Comparison of ENCODE assay signal across 40 cellular contexts in genomic region chrX:115341421-115341820, GRCh38. TPM values are rescaled to one million over a fixed set of nuclear protein-coding genes. Genes with fewer than 3 reads are reported as not detected.
"Had no signal": no experiment of that assay in that cellular context is flagged by ENCODE, and none has a peak within 500 bp of the region (broad histone marks: within the 10 kb centered on the region; RNA-seq: fewer than 3 reads in every experiment).

No MANE protein-coding gene starts in this region.

- ATAC-seq: activated CD4-positive, CD25-positive, alpha-beta regulatory T cell treated with anti-CD3 and anti-CD28 coated beads, Interleukin-2, amount 50 U/mL, for 24 hours; activated CD8-positive, alpha-beta memory T cell treated with anti-CD3 and anti-CD28 coated beads, Interleukin-2, amount 10 ng/mL, durations not matched to agents 7 days and 5 days; activated CD8-positive, alpha-beta T cell treated with anti-CD3 and anti-CD28 coated beads, Interleukin-2, amount 10 ng/mL, durations not matched to agents 7 days and 5 days; activated naive CD8-positive, alpha-beta T cell treated with anti-CD3 and anti-CD28 coated beads, Interleukin-2, amount 50 U/mL, for 24 hours; body of pancreas; gastroesophageal sphincter; T-helper 17 cell had no signal

- H3K27me3 Mint-ChIP-seq: activated B cell treated with CpG ODN at 0.5 μM for 24 hours; activated CD4-positive, alpha-beta memory T cell treated with anti-CD3 and anti-CD28 coated beads for 36 hours; activated CD8-positive, alpha-beta memory T cell treated with anti-CD3 and anti-CD28 coated beads, Interleukin-2, amount 10 ng/mL, durations not matched to agents 7 days and 5 days; activated naive CD4-positive, alpha-beta T cell treated with anti-CD3 and anti-CD28 coated beads, Interleukin-2, amount 50 U/mL, for 24 hours; activated naive CD8-positive, alpha-beta T cell treated with anti-CD3 and anti-CD28 coated beads for 36 hours; activated naive CD8-positive, alpha-beta T cell treated with anti-CD3 and anti-CD28 coated beads, Interleukin-2, amount 50 U/mL, for 24 hours; T-helper 17 cell had no signal

- H3K4me1 Mint-ChIP-seq: activated B cell treated with CpG ODN at 0.5 μM for 24 hours; activated CD8-positive, alpha-beta memory T cell treated with anti-CD3 and anti-CD28 coated beads, Interleukin-2, amount 10 ng/mL, durations not matched to agents 7 days and 5 days; activated naive CD4-positive, alpha-beta T cell treated with anti-CD3 and anti-CD28 coated beads, Interleukin-2, amount 50 U/mL, for 24 hours; activated naive CD8-positive, alpha-beta T cell treated with anti-CD3 and anti-CD28 coated beads for 36 hours; activated naive CD8-positive, alpha-beta T cell treated with anti-CD3 and anti-CD28 coated beads, Interleukin-2, amount 50 U/mL, for 24 hours; T-helper 17 cell had no signal

- H3K9me3 Mint-ChIP-seq: activated B cell treated with CpG ODN at 0.5 μM for 24 hours; activated CD4-positive, alpha-beta memory T cell treated with anti-CD3 and anti-CD28 coated beads for 36 hours; activated naive CD4-positive, alpha-beta T cell treated with anti-CD3 and anti-CD28 coated beads for 36 hours; activated naive CD4-positive, alpha-beta T cell treated with anti-CD3 and anti-CD28 coated beads, Interleukin-2, amount 50 U/mL, for 24 hours; activated naive CD8-positive, alpha-beta T cell treated with anti-CD3 and anti-CD28 coated beads for 36 hours; activated naive CD8-positive, alpha-beta T cell treated with anti-CD3 and anti-CD28 coated beads, Interleukin-2, amount 50 U/mL, for 24 hours; activated T-helper 1 cell treated with anti-CD3 and anti-CD28 coated beads, Interleukin-12 subunit alpha, Interleukin-12 subunit beta, Interleukin-2, Interleukin-4 antibody, amounts not matched to agents 30 ng/mL and 10 ng/mL and 1 ng/mL, durations not matched to agents 14 hours and 24 hours and 36 hours; activated T-helper 2 cell treated with anti-CD3 and anti-CD28 coated beads, Interferon-gamma antibody, Interleukin-2, Interleukin-4, amounts not matched to agents 10 μg/mL and 5 μg/mL and 100 μg/mL, durations not matched to agents 14 hours and 24 hours and 36 hours; T-helper 2 cell treated with Interferon-gamma antibody and Interleukin-4, amounts not matched to agents 5 μg/mL and 100 μg/mL, for 36 hours had no signal

- H3K4me3 ChIP-seq: adrenal gland, body of pancreas, colonic mucosa, esophagus squamous epithelium, gastroesophageal sphincter had no signal

- H3K36me3 Mint-ChIP-seq: activated CD4-positive, alpha-beta memory T cell treated with anti-CD3 and anti-CD28 coated beads for 36 hours; activated CD8-positive, alpha-beta memory T cell treated with anti-CD3 and anti-CD28 coated beads, Interleukin-2, amount 10 ng/mL, durations not matched to agents 7 days and 5 days; activated naive CD4-positive, alpha-beta T cell treated with anti-CD3 and anti-CD28 coated beads, Interleukin-2, amount 50 U/mL, for 24 hours; activated naive CD8-positive, alpha-beta T cell treated with anti-CD3 and anti-CD28 coated beads for 36 hours had no signal

- H3K27ac Mint-ChIP-seq: activated B cell treated with CpG ODN at 0.5 μM for 24 hours; activated CD4-positive, alpha-beta memory T cell treated with anti-CD3 and anti-CD28 coated beads for 36 hours; activated CD8-positive, alpha-beta memory T cell treated with anti-CD3 and anti-CD28 coated beads, Interleukin-2, amount 10 ng/mL, durations not matched to agents 7 days and 5 days; activated CD8-positive, alpha-beta T cell treated with anti-CD3 and anti-CD28 coated beads, Interleukin-2, amount 10 ng/mL, durations not matched to agents 7 days and 5 days; activated naive CD4-positive, alpha-beta T cell treated with anti-CD3 and anti-CD28 coated beads for 36 hours; activated naive CD4-positive, alpha-beta T cell treated with anti-CD3 and anti-CD28 coated beads, Interleukin-2, amount 50 U/mL, for 24 hours; activated naive CD8-positive, alpha-beta T cell treated with anti-CD3 and anti-CD28 coated beads for 36 hours; activated naive CD8-positive, alpha-beta T cell treated with anti-CD3 and anti-CD28 coated beads, Interleukin-2, amount 50 U/mL, for 24 hours; activated T-helper 1 cell treated with anti-CD3 and anti-CD28 coated beads, Interleukin-12 subunit alpha, Interleukin-12 subunit beta, Interleukin-2, Interleukin-4 antibody, amounts not matched to agents 30 ng/mL and 10 ng/mL and 1 ng/mL, durations not matched to agents 14 hours and 24 hours and 36 hours; activated T-helper 2 cell treated with anti-CD3 and anti-CD28 coated beads, Interferon-gamma antibody, Interleukin-2, Interleukin-4, amounts not matched to agents 10 μg/mL and 5 μg/mL and 100 μg/mL, durations not matched to agents 14 hours and 24 hours and 36 hours; T-helper 17 cell; T-helper 2 cell treated with Interferon-gamma antibody and Interleukin-4, amounts not matched to agents 5 μg/mL and 100 μg/mL, for 36 hours had no signal

- H3K36me3 ChIP-seq: adrenal gland, colonic mucosa, esophagus squamous epithelium, gastroesophageal sphincter, WERI-Rb-1 had no signal

- H3K4me3 Mint-ChIP-seq: activated B cell treated with CpG ODN at 0.5 μM for 24 hours; activated CD4-positive, alpha-beta memory T cell treated with anti-CD3 and anti-CD28 coated beads for 36 hours; activated CD8-positive, alpha-beta memory T cell treated with anti-CD3 and anti-CD28 coated beads, Interleukin-2, amount 10 ng/mL, durations not matched to agents 7 days and 5 days; activated CD8-positive, alpha-beta T cell treated with anti-CD3 and anti-CD28 coated beads, Interleukin-2, amount 10 ng/mL, durations not matched to agents 7 days and 5 days; activated naive CD4-positive, alpha-beta T cell treated with anti-CD3 and anti-CD28 coated beads for 36 hours; activated naive CD4-positive, alpha-beta T cell treated with anti-CD3 and anti-CD28 coated beads, Interleukin-2, amount 50 U/mL, for 24 hours; activated naive CD8-positive, alpha-beta T cell treated with anti-CD3 and anti-CD28 coated beads for 36 hours; activated naive CD8-positive, alpha-beta T cell treated with anti-CD3 and anti-CD28 coated beads, Interleukin-2, amount 50 U/mL, for 24 hours; activated T-helper 1 cell treated with anti-CD3 and anti-CD28 coated beads, Interleukin-12 subunit alpha, Interleukin-12 subunit beta, Interleukin-2, Interleukin-4 antibody, amounts not matched to agents 30 ng/mL and 10 ng/mL and 1 ng/mL, durations not matched to agents 14 hours and 24 hours and 36 hours; T-helper 17 cell; T-helper 2 cell treated with Interferon-gamma antibody and Interleukin-4, amounts not matched to agents 5 μg/mL and 100 μg/mL, for 36 hours had no signal

- DNase-seq: activated B cell treated with CpG ODN at 0.5 μM for 24 hours; activated CD4-positive, alpha-beta memory T cell treated with anti-CD3 and anti-CD28 coated beads for 36 hours; activated CD4-positive, alpha-beta T cell treated with anti-CD3 and anti-CD28 coated beads for 48 hours; activated CD8-positive, alpha-beta memory T cell treated with anti-CD3 and anti-CD28 coated beads, Interleukin-2, amount 10 ng/mL, durations not matched to agents 7 days and 5 days; activated CD8-positive, alpha-beta memory T cell treated with anti-CD3 and anti-CD28 coated beads, Interleukin-2, amount 50 U/mL, for 4 hours; activated CD8-positive, alpha-beta T cell treated with anti-CD3 and anti-CD28 coated beads, Interleukin-2, amount 10 ng/mL, durations not matched to agents 7 days and 5 days; activated effector memory CD4-positive, alpha-beta T cell treated with anti-CD3 and anti-CD28 coated beads, Interleukin-2, amount 50 U/mL, for 16 hours; activated naive CD4-positive, alpha-beta T cell treated with anti-CD3 and anti-CD28 coated beads for 36 hours; activated naive CD8-positive, alpha-beta T cell treated with anti-CD3 and anti-CD28 coated beads for 36 hours; activated naive CD8-positive, alpha-beta T cell treated with anti-CD3 and anti-CD28 coated beads, Interleukin-2, amount 50 U/mL, for 24 hours; activated T-cell treated with anti-CD3 and anti-CD28 coated beads, Interleukin-2, amount 50 U/mL, for 1 hour; activated T-cell treated with anti-CD3 and anti-CD28 coated beads, Interleukin-2, amount 50 U/mL, for 48 hours; adrenal gland; amygdala; aorta; body of pancreas; caudate nucleus; colonic mucosa; effector CD8-positive, alpha-beta T cell; esophagus squamous epithelium; foreskin melanocyte; T-helper 1 cell; T-helper 17 cell; T1000; WERI-Rb-1 had no signal

- FAIRE-seq: endometrium had no signal

- H3K27me3 ChIP-seq: body of pancreas, colonic mucosa, esophagus squamous epithelium, gastroesophageal sphincter had no signal

- H3K27ac ChIP-seq: adrenal gland, body of pancreas, colonic mucosa, epithelial cell of prostate, esophagus squamous epithelium, gastroesophageal sphincter, WERI-Rb-1 had no signal

- H3K9me3 ChIP-seq: adrenal gland, body of pancreas, colonic mucosa, esophagus squamous epithelium, gastroesophageal sphincter had no signal

- H3K4me1 ChIP-seq: colonic mucosa had no signal

RNA-seq across cellular contexts. Expression of gene LUZP4, which starts 51.9 kb away (rescaled TPM):
- total RNA-seq: activated B cell treated with CpG ODN at 0.5 μM for 24 hours; activated CD4-positive, alpha-beta memory T cell treated with anti-CD3 and anti-CD28 coated beads for 36 hours; activated CD8-positive, alpha-beta memory T cell treated with anti-CD3 and anti-CD28 coated beads for 36 hours; activated CD8-positive, alpha-beta memory T cell treated with anti-CD3 and anti-CD28 coated beads, Interleukin-2, amount 10 ng/mL, durations not matched to agents 7 days and 5 days; activated CD8-positive, alpha-beta T cell treated with anti-CD3 and anti-CD28 coated beads, Interleukin-2, amount 10 ng/mL, durations not matched to agents 7 days and 5 days; activated naive CD4-positive, alpha-beta T cell treated with anti-CD3 and anti-CD28 coated beads for 36 hours; activated naive CD8-positive, alpha-beta T cell treated with anti-CD3 and anti-CD28 coated beads for 36 hours; activated T-helper 1 cell treated with anti-CD3 and anti-CD28 coated beads, Interleukin-12 subunit alpha, Interleukin-12 subunit beta, Interleukin-2, Interleukin-4 antibody, amounts not matched to agents 30 ng/mL and 10 ng/mL and 1 ng/mL, durations not matched to agents 14 hours and 24 hours and 36 hours; activated T-helper 2 cell treated with anti-CD3 and anti-CD28 coated beads, Interferon-gamma antibody, Interleukin-2, Interleukin-4, amounts not matched to agents 10 μg/mL and 5 μg/mL and 100 μg/mL, durations not matched to agents 14 hours and 24 hours and 36 hours; adrenal gland; aorta; body of pancreas; colonic mucosa; dermis microvascular lymphatic vessel endothelial cell; endothelial cell of umbilical vein; esophagus squamous epithelium; fibroblast of lung; fibroblast of villous mesenchyme; gastroesophageal sphincter; glomerular endothelial cell; T-helper 17 cell had no signal
- polyA plus RNA-seq: adrenal gland, aorta, endothelial cell of umbilical vein, esophagus, fibroblast of lung had no signal
